ENCODE assay signal across 27 cellular contexts in the genomic region with DNA sequence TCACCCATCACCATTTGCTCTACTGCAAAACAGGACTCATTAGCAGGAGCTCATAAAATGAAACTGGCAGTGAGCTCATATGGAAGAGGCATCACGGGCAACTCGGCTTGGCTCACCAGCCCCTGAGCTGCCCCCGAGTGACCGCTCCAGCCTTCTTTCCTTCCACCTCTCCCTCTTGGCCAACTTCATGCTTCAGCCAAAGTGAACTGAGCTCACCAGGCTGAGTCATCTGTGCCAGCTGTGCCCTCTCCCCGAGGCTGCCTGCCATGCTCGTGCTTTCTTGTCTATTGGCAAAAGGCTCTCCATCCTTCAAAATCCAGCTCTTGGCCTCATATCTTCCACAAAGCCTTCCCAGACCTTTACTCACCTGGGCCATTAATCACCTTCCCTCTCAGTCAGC.
DNase-seq lines count a peak whose midpoint lies in the region; ATAC-seq, FAIRE-seq and TF ChIP-seq lines count a peak whose summit lies in the region.
"Had no signal": no experiment of that assay in that cellular context is flagged by ENCODE, and none has a peak within 500 bp of the region (broad histone marks: within the 10 kb centered on the region; RNA-seq: fewer than 3 reads in every experiment).

No MANE protein-coding gene starts in this region.

- TF ChIP-seq CTCF in omental fat pad (IDR thresholded peaks at IDR 0.05) (no peak), pancreas (IDR thresholded peaks at IDR 0.05) (no peak)

- H3K9me3 ChIP-seq in aorta (ENCODE audit: control insufficient read depth, low read length) (no peaks in the 10 kb centered on the region), pancreas (no peaks in the 10 kb centered on the region)
- H3K9me3 ChIP-seq: lower lobe of right lung, mucosa of descending colon, SJCRH30, thyroid gland, vagina had no signal

- WGBS in aorta, 2 donors = 8 to 10% methylated on average over 6 of the region's 6 CpGs
- 91 to 94% methylated on average over 6 of the region's 6 CpGs for WGBS in pancreas, 2 donors

- H3K27ac ChIP-seq in aorta (ENCODE audit: low read depth in 1 of 2, low read length in 2 of 2) (no peak overlapping the region), pancreas (no peak overlapping the region)
- H3K27ac ChIP-seq: 22Rv1, lower lobe of right lung, SJCRH30, skin epidermis, thyroid gland, vagina had no signal

- FAIRE-seq in pancreas (lab: Jason Lieb, UNC) = no peak
- FAIRE-seq: D721Med, GM12892, RCC 7860 had no signal

- H3K27me3 ChIP-seq in aorta (ENCODE audit: control insufficient read depth in 1 of 2, insufficient read depth in 2 of 2, low read length in 1 of 2) (no peaks in the 10 kb centered on the region), pancreas (no peaks in the 10 kb centered on the region)
- H3K27me3 ChIP-seq: SJCRH30, thyroid gland, vagina had no signal

- intact Hi-C loops in head of caudate nucleus (cut with DNase I) (no loop called here), aorta (cut with DNase I) (no loop called here), pancreas (cut with DNase I) (no loop called here)

- DNase-seq in DMS 273 (lab: John Stamatoyannopoulos, UW; ENCODE audit: unreplicated experiment) = peak; percentile 46
- DNase-seq in DMS 273 treated with DMSO at 0.1 percent for 48 hours (lab: John Stamatoyannopoulos, UW) = no peak
- DNase-seq in head of caudate nucleus = peak in 40 of 42 donors; percentile 25 to 90 (median 60)
- no peak for DNase-seq in omental fat pad (ENCODE audit: low spot score)
- DNase-seq in aorta = peak; percentile 64 to 80
- no peak for DNase-seq in HCEC 1CT
- no peak for DNase-seq in OCI-M1 (lab: John Stamatoyannopoulos, UW)
- DNase-seq in pancreas = no peak
- DNase-seq: activated CD4-positive, alpha-beta memory T cell treated with anti-CD3 and anti-CD28 coated beads, Interleukin-2, amount 10 ng/mL, durations not matched to agents 7 days and 5 days; activated CD4-positive, CD25-positive, alpha-beta regulatory T cell treated with anti-CD3 and anti-CD28 coated beads, Interleukin-2, amount 50 U/mL, for 72 hours; CD4-positive, CD25-positive, alpha-beta regulatory T cell; cerebellar nuclear complex; HFFc6; lower lobe of right lung; mucosa of descending colon; NCI-H1105 treated with DMSO at 0.1 percent for 48 hours; NCI-H2029; NCI-H526 treated with DMSO at 0.1 percent for 48 hours; SJCRH30; stimulated activated naive CD8-positive, alpha-beta T cell treated with anti-CD3 and anti-CD28 coated beads, Interleukin-15, Interleukin-2, amounts not matched to agents 100 U/mL and 50 U/mL, for 24 hours; thyroid gland had no signal

- H3K4me1 ChIP-seq in aorta (ENCODE audit: control insufficient read depth in 1 of 2, insufficient read depth in 2 of 2, low read length in 2 of 2) (peaks cover 4 to 8% of the 10 kb centered on the region in 2 donors), pancreas (no peaks in the 10 kb centered on the region)
- H3K4me1 ChIP-seq: lower lobe of right lung, SJCRH30, thyroid gland, vagina had no signal

- H3K4me3 ChIP-seq in aorta (ENCODE audit: low read length in 2 of 2) (no peak overlapping the region), pancreas (no peak overlapping the region)
- H3K4me3 ChIP-seq: lower lobe of right lung, mucosa of descending colon, SJCRH30, skin epidermis, thyroid gland, vagina had no signal

- peak; percentile 70 for ATAC-seq in omental fat pad (ENCODE audit: low FRiP score)
- peak; percentile 59 for ATAC-seq in aorta (ENCODE audit: low FRiP score)
- ATAC-seq in pancreas = no peak
- ATAC-seq: lower lobe of right lung; mucosa of descending colon; stimulated activated naive CD8-positive, alpha-beta T cell treated with anti-CD3 and anti-CD28 coated beads, Interleukin-15, Interleukin-2, amounts not matched to agents 100 U/mL and 50 U/mL, for 24 hours had no signal

- H3K36me3 ChIP-seq in aorta (ENCODE audit: control insufficient read depth in 1 of 2, insufficient read depth in 2 of 2, low read length in 1 of 2) (no peaks in the 10 kb centered on the region), pancreas (no peaks in the 10 kb centered on the region)
- H3K36me3 ChIP-seq: lower lobe of right lung, SJCRH30, thyroid gland, vagina had no signal

Comparison
In these comparisons a context has a peak if more than half of its experiments do, and no peak if none do; other contexts are left out.
1. DNase-seq: peak in DMS 273 (single experiment), head of caudate nucleus (40 of 42) and aorta (2 of 2); none in DMS 273 treated with DMSO at 0.1 percent for 48 hours (single experiment), omental fat pad (single experiment), HCEC 1CT (single experiment), OCI-M1 (single experiment) and pancreas (0 of 6).
2. ATAC-seq: peak in omental fat pad (single experiment) and aorta (single experiment); none in pancreas (0 of 4).